Comparison of ENCODE assay signal across 18 cellular contexts in genomic region chr18:58266291-58266690, GRCh38.
"Had no signal": no experiment of that assay in that cellular context is flagged by ENCODE, and none has a peak within 500 bp of the region (broad histone marks: within the 10 kb centered on the region; RNA-seq: fewer than 3 reads in every experiment).

No MANE protein-coding gene starts in this region.

- H3K4me1 Mint-ChIP-seq: immature natural killer cell had no signal

- H3K4me3 Mint-ChIP-seq: immature natural killer cell; naive thymus-derived CD4-positive, alpha-beta T cell had no signal

- H3K27ac Mint-ChIP-seq: immature natural killer cell; naive thymus-derived CD4-positive, alpha-beta T cell had no signal

- H3K4me3 ChIP-seq: dorsolateral prefrontal cortex, gastroesophageal sphincter, ovary, right atrium auricular region, sigmoid colon had no signal

- H3K9me3 Mint-ChIP-seq: immature natural killer cell; naive thymus-derived CD4-positive, alpha-beta T cell had no signal

- H3K9me3 ChIP-seq: gastroesophageal sphincter, neutrophil, ovary, right atrium auricular region, sigmoid colon had no signal

- H3K27me3 ChIP-seq: dorsolateral prefrontal cortex, gastroesophageal sphincter, neutrophil, ovary, right atrium auricular region, sigmoid colon had no signal

- DNase-seq: cortex of kidney; dorsolateral prefrontal cortex; effector CD8-positive, alpha-beta T cell; foreskin fibroblast; glutamatergic neuron; immature natural killer cell; left colon; naive thymus-derived CD4-positive, alpha-beta T cell; ovary; sigmoid colon; small intestine; stimulated activated CD4-positive, alpha-beta T cell treated with anti-CD3 and anti-CD28 coated beads, Interleukin-2, amount 100 ng/mL, for 48 hours; stimulated activated naive CD4-positive, alpha-beta T cell treated with Interleukin-2 at 50 U/mL for 16 hours; trophoblast cell had no signal

- ATAC-seq: esophagus mucosa; gastroesophageal sphincter; left colon; naive thymus-derived CD4-positive, alpha-beta T cell had no signal

- H3K36me3 ChIP-seq: gastroesophageal sphincter, neutrophil, ovary, right atrium auricular region, sigmoid colon had no signal

- H3K36me3 Mint-ChIP-seq: immature natural killer cell; naive thymus-derived CD4-positive, alpha-beta T cell had no signal

- H3K27ac ChIP-seq: neutrophil, ovary had no signal
